Comparison of ENCODE assay signal across 13 cellular contexts in genomic region chr6:130996635-130997034, GRCh38.
"Had no signal": no experiment of that assay in that cellular context is flagged by ENCODE, and none has a peak within 500 bp of the region (broad histone marks: within the 10 kb centered on the region; RNA-seq: fewer than 3 reads in every experiment).

No MANE protein-coding gene starts in this region.

- H3K9me3 Mint-ChIP-seq: activated CD4-positive, alpha-beta memory T cell treated with anti-CD3 and anti-CD28 coated beads, Interleukin-2, amount 10 ng/mL, durations not matched to agents 7 days and 5 days; activated naive CD8-positive, alpha-beta T cell treated with anti-CD3 and anti-CD28 coated beads for 36 hours; T-cell had no signal

- H3K4me3 ChIP-seq: left lung, upper lobe of left lung had no signal

- H3K4me3 Mint-ChIP-seq: activated CD4-positive, alpha-beta memory T cell treated with anti-CD3 and anti-CD28 coated beads, Interleukin-2, amount 10 ng/mL, durations not matched to agents 7 days and 5 days; activated CD4-positive, alpha-beta T cell treated with anti-CD3 and anti-CD28 coated beads for 36 hours; activated naive CD8-positive, alpha-beta T cell treated with anti-CD3 and anti-CD28 coated beads for 36 hours; T-cell had no signal

- DNase-seq: activated CD4-positive, alpha-beta memory T cell treated with anti-CD3 and anti-CD28 coated beads, Interleukin-2, amount 10 ng/mL, durations not matched to agents 7 days and 5 days; activated CD4-positive, alpha-beta T cell treated with anti-CD3 and anti-CD28 coated beads for 36 hours; activated gamma-delta T cell; activated naive CD8-positive, alpha-beta T cell treated with anti-CD3 and anti-CD28 coated beads for 36 hours; activated T-cell treated with anti-CD3 and anti-CD28 coated beads, Interleukin-2, amount 50 U/mL, for 48 hours; left lung; right cardiac atrium; stimulated activated CD4-positive, alpha-beta T cell treated with anti-CD3 and anti-CD28 coated beads, Interleukin-12 subunit alpha, Interleukin-12 subunit beta, amount 100 ng/mL, for 4 hours; stimulated activated naive CD4-positive, alpha-beta T cell; T-cell; T1000; upper lobe of left lung; WERI-Rb-1 had no signal

- H3K27me3 Mint-ChIP-seq: activated CD4-positive, alpha-beta memory T cell treated with anti-CD3 and anti-CD28 coated beads, Interleukin-2, amount 10 ng/mL, durations not matched to agents 7 days and 5 days; activated CD4-positive, alpha-beta T cell treated with anti-CD3 and anti-CD28 coated beads for 36 hours; activated naive CD8-positive, alpha-beta T cell treated with anti-CD3 and anti-CD28 coated beads for 36 hours; T-cell had no signal

- H3K9me3 ChIP-seq: left lung, upper lobe of left lung had no signal

- H3K27ac ChIP-seq: left lung, WERI-Rb-1 had no signal

- H3K36me3 Mint-ChIP-seq: T-cell had no signal

- H3K27ac Mint-ChIP-seq: activated CD4-positive, alpha-beta memory T cell treated with anti-CD3 and anti-CD28 coated beads, Interleukin-2, amount 10 ng/mL, durations not matched to agents 7 days and 5 days; activated CD4-positive, alpha-beta T cell treated with anti-CD3 and anti-CD28 coated beads for 36 hours; activated naive CD8-positive, alpha-beta T cell treated with anti-CD3 and anti-CD28 coated beads for 36 hours; T-cell had no signal

- H3K4me1 Mint-ChIP-seq: activated CD4-positive, alpha-beta memory T cell treated with anti-CD3 and anti-CD28 coated beads, Interleukin-2, amount 10 ng/mL, durations not matched to agents 7 days and 5 days; activated CD4-positive, alpha-beta T cell treated with anti-CD3 and anti-CD28 coated beads for 36 hours had no signal

- H3K27me3 ChIP-seq: left lung, upper lobe of left lung had no signal

- H3K36me3 ChIP-seq: left lung, upper lobe of left lung, WERI-Rb-1 had no signal

- ATAC-seq: activated CD4-positive, alpha-beta T cell treated with anti-CD3 and anti-CD28 coated beads for 36 hours; left lung; right cardiac atrium; T-cell had no signal
